ENCODE assay signal across 17 cellular contexts in the genomic region with DNA sequence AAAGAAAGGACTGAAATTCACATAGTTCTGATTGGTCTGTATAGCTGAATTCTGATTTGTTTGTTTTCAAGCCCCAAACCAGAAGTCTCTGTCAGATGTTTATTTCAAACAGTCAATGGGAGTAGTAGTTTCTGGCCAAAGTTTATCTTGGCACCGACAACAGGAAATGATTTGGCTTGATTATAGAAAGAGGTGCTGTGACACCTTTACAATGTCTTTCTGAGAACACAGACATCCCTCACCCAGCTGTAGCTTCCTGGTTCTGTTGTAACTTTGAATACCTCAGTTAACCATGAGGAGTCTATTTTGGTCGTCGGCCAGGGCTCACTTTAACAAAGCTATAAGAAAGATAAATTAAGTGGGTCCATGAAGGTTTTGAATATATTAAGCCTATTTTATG.
A peak's percentile ranks its signal among the peaks of the same experiment; 100 is the strongest.
DNase-seq lines count a peak whose midpoint lies in the region; FAIRE-seq and TF ChIP-seq lines count a peak whose summit lies in the region.
"Had no signal": no experiment of that assay in that cellular context is flagged by ENCODE, and none has a peak within 500 bp of the region (broad histone marks: within the 10 kb centered on the region; RNA-seq: fewer than 3 reads in every experiment).

No MANE protein-coding gene starts in this region.

- POLR2A ChIA-PET in endothelial cell of umbilical vein (lab: Charles Lee), result no interaction called here

- H2AFZ ChIP-seq in endothelial cell of umbilical vein (ENCODE audit: low read depth, low read length) (no peak overlapping the region), smooth muscle cell (ENCODE audit: low read depth) (peak overlapping the region; percentile 9)
- H2AFZ ChIP-seq: parathyroid adenoma had no signal

- 86% methylated on average over 3 of the region's 3 CpGs for WGBS in smooth muscle cell (ENCODE audit: low lambda C conversion rate)

- H3K79me2 ChIP-seq in endothelial cell of umbilical vein (ENCODE audit: control insufficient read depth, insufficient read depth, low read length), result no peaks in the 10 kb centered on the region
- H3K79me2 ChIP-seq in smooth muscle cell (ENCODE audit: low read depth), result no peaks in the 10 kb centered on the region
- H3K79me2 ChIP-seq: parathyroid adenoma had no signal

- H3K27me3 ChIP-seq in endothelial cell of umbilical vein (ENCODE audit: control insufficient read depth in 2 of 2, insufficient read depth in 2 of 2, low read length in 2 of 2) (no peaks in the 10 kb centered on the region), smooth muscle cell (ENCODE audit: low read depth) (no peaks in the 10 kb centered on the region)

- H3K4me2 ChIP-seq in endothelial cell of umbilical vein (ENCODE audit: insufficient read depth, low read length) (no peak overlapping the region), smooth muscle cell (no peak overlapping the region)

- dilution Hi-C loops in endothelial cell of umbilical vein (cut with MboI; ENCODE audit: extremely low pct_ligation_motif_present, low sequenced_read_pairs), result no loop called here

- H3K4me1 ChIP-seq in endothelial cell of umbilical vein (ENCODE audit: control insufficient read depth, extremely low read depth, insufficient read depth, low read length) (no peaks in the 10 kb centered on the region), smooth muscle cell (ENCODE audit: low read depth) (no peaks in the 10 kb centered on the region)
- H3K4me1 ChIP-seq: parathyroid adenoma had no signal

- H3F3A ChIP-seq in smooth muscle cell (ENCODE audit: low read depth), result no peaks in the 10 kb centered on the region

- H4K20me1 ChIP-seq in endothelial cell of umbilical vein (replicated peaks; ENCODE audit: control insufficient read depth, extremely low read depth, insufficient read depth, low read length) (no peaks in the 10 kb centered on the region), smooth muscle cell (ENCODE audit: low read depth) (no peaks in the 10 kb centered on the region)

- DNase-seq in NCI-H1417 (lab: John Stamatoyannopoulos, UW) (peak in 2 of 3 experiments; percentile 17 to 58), NCI-H1417 treated with DMSO at 0.1 percent for 48 hours (lab: John Stamatoyannopoulos, UW) (no peak), NCI-H774 (lab: John Stamatoyannopoulos, UW) (peak; percentile 51), endothelial cell of umbilical vein (ENCODE audit: low read depth, low spot score) (peak; percentile 30), smooth muscle cell (lab: John Stamatoyannopoulos, UW; ENCODE audit: unreplicated experiment) (no peak), posterior cingulate gyrus (no peak), midbrain (lab: John Stamatoyannopoulos, UW) (no peak), urothelium cell line (ENCODE audit: low spot score) (no peak)
- DNase-seq: activated naive CD8-positive, alpha-beta T cell treated with anti-CD3 and anti-CD28 coated beads, Interleukin-2, amount 10 ng/mL, durations not matched to agents 7 days and 5 days; CD8-positive, alpha-beta memory T cell; IMR-90; NCI-H2171 treated with DMSO at 0.1 percent for 48 hours; RPMI8226; stimulated activated CD4-positive, alpha-beta T cell treated with anti-CD3 and anti-CD28 coated beads, Interleukin-15, amount 100 ng/mL, for 24 hours; T-helper 17 cell had no signal

- TF ChIP-seq POLR2A in endothelial cell of umbilical vein (IDR thresholded peaks at IDR 0.05; ENCODE audit: low read depth, low read length), result no peak

- CTCF ChIA-PET in endothelial cell of umbilical vein (lab: Charles Lee), result interaction anchor here (0.9 kb wide), 1 partner anchor 805 kb away, joined by 6 read pairs; no protein-coding TSS in a partner anchor

- H3K9me1 ChIP-seq in endothelial cell of umbilical vein (replicated peaks; ENCODE audit: control insufficient read depth, extremely low read depth, insufficient read depth, low read length), result no peaks in the 10 kb centered on the region

- H3K27ac ChIP-seq in endothelial cell of umbilical vein (ENCODE audit: insufficient read depth, low read depth, low read length), result no peak overlapping the region
- H3K27ac ChIP-seq in smooth muscle cell (ENCODE audit: low read depth), result no peak overlapping the region
- H3K27ac ChIP-seq: parathyroid adenoma, thoracic aorta had no signal

- intact Hi-C loops in endothelial cell of umbilical vein (cut with micrococcal nuclease), result loop anchor here (5.0 kb wide), 1 partner anchor 806 kb away; no protein-coding TSS in a partner anchor
- intact Hi-C loops in posterior cingulate gyrus (cut with DNase I), result no loop called here

- no peak for FAIRE-seq in endothelial cell of umbilical vein (lab: Jason Lieb, UNC)
- no peak for FAIRE-seq in urothelium cell line (lab: Jason Lieb, UNC)

- no peaks in the 10 kb centered on the region for H3K9me3 ChIP-seq in endothelial cell of umbilical vein (replicated peaks; ENCODE audit: control insufficient read depth, insufficient read depth, low read length)
- no peaks in the 10 kb centered on the region for H3K9me3 ChIP-seq in smooth muscle cell (replicated peaks; ENCODE audit: low read depth)
- H3K9me3 ChIP-seq: thoracic aorta had no signal

- H3K4me3 ChIP-seq in endothelial cell of umbilical vein (replicated peaks in 1 of 3; ENCODE audit: insufficient read depth in 1 of 3, low read depth in 1 of 3, low read length in 3 of 3) (no peak overlapping the region), smooth muscle cell (no peak overlapping the region)
- H3K4me3 ChIP-seq: thoracic aorta had no signal

- H3K9ac ChIP-seq in endothelial cell of umbilical vein (replicated peaks; ENCODE audit: extremely low read depth, insufficient read depth, low read length) (no peak overlapping the region), smooth muscle cell (ENCODE audit: low read depth) (no peak overlapping the region)
- H3K9ac ChIP-seq: parathyroid adenoma had no signal

- no TSS peak for BruUV-seq in endothelial cell of umbilical vein (replicated peaks; lab: Mats Ljungman, UMichigan)

- H3K36me3 ChIP-seq in endothelial cell of umbilical vein (ENCODE audit: control insufficient read depth in 2 of 2, extremely low read depth in 1 of 2, insufficient read depth in 2 of 2, low read length in 2 of 2) (no peaks in the 10 kb centered on the region), smooth muscle cell (ENCODE audit: low read depth) (no peaks in the 10 kb centered on the region)
- H3K36me3 ChIP-seq: thoracic aorta had no signal

- TF ChIP-seq CTCF in endothelial cell of umbilical vein (IDR thresholded peaks at IDR 0.05; ENCODE audit: extremely low read depth in 1 of 2, insufficient read depth in 1 of 2, low read depth in 1 of 2, low read length in 2 of 2), result no peak
- TF ChIP-seq CTCF in smooth muscle cell (IDR thresholded peaks at IDR 0.05; ENCODE audit: borderline replicate concordance, insufficient read depth, poor library complexity, severe bottlenecking), result no peak

TF ChIP-seq in endothelial cell of umbilical vein, 7 proteins besides CTCF, POLR2A, EP300 and RAD21:
- no peak for TF ChIP-seq EZH2 (IDR thresholded peaks at IDR 0.05; ENCODE audit: borderline replicate concordance, low read depth, low read length, severe bottlenecking)
- TF ChIP-seq, protein P1, sequence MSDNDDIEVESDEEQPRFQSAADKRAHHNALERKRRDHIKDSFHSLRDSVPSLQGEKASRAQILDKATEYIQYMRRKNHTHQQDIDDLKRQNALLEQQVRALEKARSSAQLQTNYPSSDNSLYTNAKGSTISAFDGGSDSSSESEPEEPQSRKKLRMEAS (IDR thresholded peaks at IDR 0.05; ENCODE audit: insufficient read depth, insufficient read length), result no peak
- no peak for TF ChIP-seq MYC (IDR thresholded peaks at IDR 0.05; ENCODE audit: low read depth, low read length)
- TF ChIP-seq POLR2AphosphoS5 (IDR thresholded peaks at IDR 0.05; ENCODE audit: insufficient read depth, low read depth, low read length), result no peak
- no peak for TF ChIP-seq FOS (IDR thresholded peaks at IDR 0.05; ENCODE audit: borderline replicate concordance, insufficient read depth, low read length)
- TF ChIP-seq JUN (IDR thresholded peaks at IDR 0.05; ENCODE audit: borderline replicate concordance, insufficient read depth, insufficient read length, low read depth), result no peak
- no peak for TF ChIP-seq GATA2 (IDR thresholded peaks at IDR 0.05; ENCODE audit: insufficient read depth, insufficient read length, low read depth, low read length)

Comparison
In these comparisons a context has a peak if more than half of its experiments do, and no peak if none do; other contexts are left out.
1. DNase-seq: peak in NCI-H1417 (2 of 3), NCI-H774 (single experiment) and endothelial cell of umbilical vein (single experiment); none in NCI-H1417 treated with DMSO at 0.1 percent for 48 hours (single experiment), smooth muscle cell (single experiment), posterior cingulate gyrus (0 of 10), midbrain (single experiment) and urothelium cell line (single experiment).